In genomic region chr6:137590684-137591083, GRCh38 we compare ENCODE assay signal across 10 cellular contexts.
"Had no signal": no experiment of that assay in that cellular context is flagged by ENCODE, and none has a peak within 500 bp of the region (broad histone marks: within the 10 kb centered on the region; RNA-seq: fewer than 3 reads in every experiment).

No MANE protein-coding gene starts in this region.

- FAIRE-seq: H1, H54 had no signal

- ATAC-seq: GM23338 had no signal

- H3K4me3 ChIP-seq: GM23338 had no signal

- H3K4me2 ChIP-seq: GM23338, KMS-11 had no signal

- H3K27ac ChIP-seq: HL-60, KMS-11 had no signal

- H2AFZ ChIP-seq: GM23338 had no signal

- DNase-seq: H9, HCEC 1CT, HFFc6, IMR-90, KBM-7 had no signal

- H3K9ac ChIP-seq: KMS-11 had no signal
